Comparison of ENCODE assay signal across 10 cellular contexts in genomic region chr13:41356788-41357187, GRCh38. TPM values are rescaled to one million over a fixed set of nuclear protein-coding genes. Genes with fewer than 3 reads are reported as not detected.
A peak's percentile ranks its signal among the peaks of the same experiment; 100 is the strongest.
DNase-seq lines count a peak whose midpoint lies in the region; ATAC-seq and TF ChIP-seq lines count a peak whose summit lies in the region.
"Had no signal": no experiment of that assay in that cellular context is flagged by ENCODE, and none has a peak within 500 bp of the region (broad histone marks: within the 10 kb centered on the region; RNA-seq: fewer than 3 reads in every experiment).

No MANE protein-coding gene starts in this region.

- no peak overlapping the region for H4K5ac ChIP-seq in H9 (ENCODE audit: insufficient read length, low read depth, low read length)

- no peak overlapping the region for H4K8ac ChIP-seq in H9 (replicated peaks; ENCODE audit: insufficient read length, low read depth, low read length)

- H2BK5ac ChIP-seq in H9 (ENCODE audit: insufficient read length, low read length): no peak overlapping the region

- H3K4me2 ChIP-seq in H9 (ENCODE audit: insufficient read depth, insufficient read length, low read length): no peak overlapping the region

- no peaks in the 10 kb centered on the region for H3K9me3 Mint-ChIP-seq in activated CD4-positive, alpha-beta T cell treated with anti-CD3 and anti-CD28 coated beads for 36 hours (ENCODE audit: low read depth)
- H3K9me3 Mint-ChIP-seq in activated CD8-positive, alpha-beta T cell treated with anti-CD3 and anti-CD28 coated beads, Interleukin-2, amount 10 ng/mL, durations not matched to agents 7 days and 5 days (ENCODE audit: insufficient read depth): no peaks in the 10 kb centered on the region
- H3K9me3 Mint-ChIP-seq in stimulated activated effector memory CD8-positive, alpha-beta T cell treated with anti-CD3 and anti-CD28 coated beads, Interleukin-12 subunit alpha, Interleukin-12 subunit beta, amount 100 ng/mL, for 72 hours: no peaks in the 10 kb centered on the region
- no peaks in the 10 kb centered on the region for H3K9me3 Mint-ChIP-seq in H9

- WGBS in H9 (ENCODE audit: extremely low coverage, insufficient read length, low lambda C conversion rate): no CpG with 5 or more reads among the region's 6 CpGs

- no peak overlapping the region for H3K18ac ChIP-seq in H9 (ENCODE audit: insufficient read length, low read depth, low read length)

- H3K14ac ChIP-seq in H9 (ENCODE audit: insufficient read depth, low read length): no peak overlapping the region

- H3K79me1 ChIP-seq in H9 (ENCODE audit: insufficient read depth, low read depth, low read length, poor library complexity, severe bottlenecking): peaks cover 8% of the 10 kb centered on the region

- CTCF ChIA-PET in activated CD4-positive, alpha-beta T cell treated with anti-CD3 and anti-CD28 coated beads for 36 hours (lab: Charles Lee): interaction anchor here (0.6 to 1.5 kb wide), 6 partner anchors 13 to 296 kb away, joined by 3 to 5 read pairs (median 4); no protein-coding TSS in a partner anchor
- CTCF ChIA-PET in activated CD8-positive, alpha-beta T cell treated with anti-CD3 and anti-CD28 coated beads, Interleukin-2, amount 10 ng/mL, durations not matched to agents 7 days and 5 days (lab: Charles Lee): interaction anchor here (0.8 to 1.7 kb wide), 3 partner anchors 28 to 435 kb away, joined by 3 to 4 read pairs (median 4); no protein-coding TSS in a partner anchor

- H3K27me3 ChIP-seq in H9 (ENCODE audit: insufficient read depth, low read length): no peaks in the 10 kb centered on the region

- peak overlapping the region; percentile 97 for H3K27ac Mint-ChIP-seq in activated CD4-positive, alpha-beta T cell treated with anti-CD3 and anti-CD28 coated beads for 36 hours
- peak overlapping the region; percentile 91 for H3K27ac Mint-ChIP-seq in activated CD8-positive, alpha-beta T cell treated with anti-CD3 and anti-CD28 coated beads, Interleukin-2, amount 10 ng/mL, durations not matched to agents 7 days and 5 days
- peak overlapping the region; percentile 94 for H3K27ac Mint-ChIP-seq in stimulated activated effector memory CD8-positive, alpha-beta T cell treated with anti-CD3 and anti-CD28 coated beads, Interleukin-12 subunit alpha, Interleukin-12 subunit beta, amount 100 ng/mL, for 72 hours
- peak overlapping the region in 1 of 3 experiments; percentile 5; a peak in 3 of 7 replicates for H3K27ac Mint-ChIP-seq in H9

- ATAC-seq in activated CD4-positive, alpha-beta T cell treated with anti-CD3 and anti-CD28 coated beads for 36 hours: peak; percentile 78
- ATAC-seq in activated CD8-positive, alpha-beta T cell treated with anti-CD3 and anti-CD28 coated beads, Interleukin-2, amount 10 ng/mL, durations not matched to agents 7 days and 5 days: peak; percentile 66
- ATAC-seq in stimulated activated effector memory CD8-positive, alpha-beta T cell treated with anti-CD3 and anti-CD28 coated beads, Interleukin-12 subunit alpha, Interleukin-12 subunit beta, amount 100 ng/mL, for 72 hours: peak; percentile 83

- no peak overlapping the region for H3K23ac ChIP-seq in H9 (ENCODE audit: insufficient read length, low read depth, low read length)

- H2BK15ac ChIP-seq in H9 (ENCODE audit: low read depth, low read length): no peak overlapping the region

- H3K79me2 ChIP-seq in H9 (ENCODE audit: insufficient read depth, low read length): no peaks in the 10 kb centered on the region; the same call in 1 of the 2 replicates

- no peak overlapping the region for H2AFZ ChIP-seq in H9 (ENCODE audit: low read length)

- H3T11ph ChIP-seq in H9 (ENCODE audit: low read length): no peak overlapping the region

- no peaks in the 10 kb centered on the region for H3K4me1 ChIP-seq in H9 (ENCODE audit: insufficient read depth, low read length)

- no peaks in the 10 kb centered on the region for H3K23me2 ChIP-seq in H9 (ENCODE audit: insufficient read length, low read depth, low read length, poor library complexity, severe bottlenecking)

- TF ChIP-seq CTCF in H9 (conservative IDR thresholded peaks at IDR 0.05): no peak

- H2BK12ac ChIP-seq in H9 (ENCODE audit: insufficient read length, low read depth, low read length): no peak overlapping the region

- H2BK120ac ChIP-seq in H9 (ENCODE audit: low read depth, low read length, poor library complexity, severe bottlenecking): no peak overlapping the region

- intact Hi-C loops in activated CD4-positive, alpha-beta T cell treated with anti-CD3 and anti-CD28 coated beads for 36 hours (cut with DNase I, micrococcal nuclease): loop anchor here (2.0 to 10.0 kb wide), 4 partner anchors 101 to 758 kb away; partner anchors contain the start of genes DGKH (in 1 of the 2) and RGCC (in 1 of the 2)

- peaks cover 57% of the 10 kb centered on the region for H3K36me3 Mint-ChIP-seq in activated CD4-positive, alpha-beta T cell treated with anti-CD3 and anti-CD28 coated beads for 36 hours (ENCODE audit: low read depth)
- peaks cover 49% of the 10 kb centered on the region for H3K36me3 Mint-ChIP-seq in activated CD8-positive, alpha-beta T cell treated with anti-CD3 and anti-CD28 coated beads, Interleukin-2, amount 10 ng/mL, durations not matched to agents 7 days and 5 days (ENCODE audit: low read depth)
- peaks cover 45% of the 10 kb centered on the region for H3K36me3 Mint-ChIP-seq in stimulated activated effector memory CD8-positive, alpha-beta T cell treated with anti-CD3 and anti-CD28 coated beads, Interleukin-12 subunit alpha, Interleukin-12 subunit beta, amount 100 ng/mL, for 72 hours
- H3K36me3 Mint-ChIP-seq in H9 (ENCODE audit: insufficient read depth in 1 of 3, low read depth in 3 of 3): peaks cover 7 to 52% (median 51%) of the 10 kb centered on the region in 3 experiments; a peak in 6 of 7 replicates

- peaks cover 72% of the 10 kb centered on the region for H3K4me1 Mint-ChIP-seq in activated CD4-positive, alpha-beta T cell treated with anti-CD3 and anti-CD28 coated beads for 36 hours
- peaks cover 41% of the 10 kb centered on the region for H3K4me1 Mint-ChIP-seq in activated CD8-positive, alpha-beta T cell treated with anti-CD3 and anti-CD28 coated beads, Interleukin-2, amount 10 ng/mL, durations not matched to agents 7 days and 5 days (ENCODE audit: low read depth)
- peaks cover 33% of the 10 kb centered on the region for H3K4me1 Mint-ChIP-seq in stimulated activated effector memory CD8-positive, alpha-beta T cell treated with anti-CD3 and anti-CD28 coated beads, Interleukin-12 subunit alpha, Interleukin-12 subunit beta, amount 100 ng/mL, for 72 hours
- no peaks in the 10 kb centered on the region for H3K4me1 Mint-ChIP-seq in H9

- H4K20me1 ChIP-seq in H9 (ENCODE audit: control insufficient read depth, insufficient read depth, insufficient read length): no peaks in the 10 kb centered on the region

- H3K4ac ChIP-seq in H9 (ENCODE audit: low read depth, low read length): no peak overlapping the region

- H3K56ac ChIP-seq in H9 (ENCODE audit: insufficient read length, low read depth, low read length): no peak overlapping the region

- H2BK20ac ChIP-seq in H9 (ENCODE audit: low read depth, low read length, poor library complexity, severe bottlenecking): no peak overlapping the region

- H4K91ac ChIP-seq in H9 (ENCODE audit: insufficient read length, low read depth, low read length): no peak overlapping the region

- no peaks in the 10 kb centered on the region for H3K27me3 Mint-ChIP-seq in activated CD4-positive, alpha-beta T cell treated with anti-CD3 and anti-CD28 coated beads for 36 hours
- H3K27me3 Mint-ChIP-seq in activated CD8-positive, alpha-beta T cell treated with anti-CD3 and anti-CD28 coated beads, Interleukin-2, amount 10 ng/mL, durations not matched to agents 7 days and 5 days (ENCODE audit: low read depth): no peaks in the 10 kb centered on the region
- no peaks in the 10 kb centered on the region for H3K27me3 Mint-ChIP-seq in H9 (ENCODE audit: low read depth)

- H2AK5ac ChIP-seq in H9 (ENCODE audit: insufficient read length, low read length): no peak overlapping the region

- no peak overlapping the region for H3K9ac ChIP-seq in H9 (ENCODE audit: extremely low read depth, insufficient read length, low read length)

- peak overlapping the region; percentile 34 for H3K4me3 Mint-ChIP-seq in activated CD4-positive, alpha-beta T cell treated with anti-CD3 and anti-CD28 coated beads for 36 hours
- H3K4me3 Mint-ChIP-seq in activated CD8-positive, alpha-beta T cell treated with anti-CD3 and anti-CD28 coated beads, Interleukin-2, amount 10 ng/mL, durations not matched to agents 7 days and 5 days: peak overlapping the region; percentile 52
- H3K4me3 Mint-ChIP-seq in stimulated activated effector memory CD8-positive, alpha-beta T cell treated with anti-CD3 and anti-CD28 coated beads, Interleukin-12 subunit alpha, Interleukin-12 subunit beta, amount 100 ng/mL, for 72 hours: peak overlapping the region; percentile 49
- no peak overlapping the region for H3K4me3 Mint-ChIP-seq in H9

- H3K27ac ChIP-seq in epithelial cell of prostate: peak overlapping the region; percentile 72
- no peak overlapping the region for H3K27ac ChIP-seq in H9 (ENCODE audit: insufficient read length, low read depth, low read length)

- peak; percentile 44 for DNase-seq in activated CD4-positive, alpha-beta T cell treated with anti-CD3 and anti-CD28 coated beads for 36 hours
- DNase-seq in activated CD4-positive, alpha-beta T cell treated with anti-CD3 and anti-CD28 coated beads for 1 hour: no peak
- peak; percentile 31 for DNase-seq in activated CD8-positive, alpha-beta T cell treated with anti-CD3 and anti-CD28 coated beads, Interleukin-2, amount 10 ng/mL, durations not matched to agents 7 days and 5 days
- DNase-seq in epithelial cell of prostate (ENCODE audit: low read depth, low spot score) (no peak), NCI-H187 (lab: John Stamatoyannopoulos, UW) (no peak), H9 (no peak), inferior parietal cortex (ENCODE audit: extremely low spot score) (no peak)
- DNase-seq in stimulated activated effector memory CD8-positive, alpha-beta T cell treated with anti-CD3 and anti-CD28 coated beads, Interleukin-12 subunit alpha, Interleukin-12 subunit beta, amount 100 ng/mL, for 72 hours (ENCODE audit: low spot score in 2 of 2): no peak
- DNase-seq: foreskin fibroblast, NCI-H1048 had no signal

- POLR2A ChIA-PET in activated CD4-positive, alpha-beta T cell treated with anti-CD3 and anti-CD28 coated beads for 36 hours (lab: Charles Lee): no interaction called here
- POLR2A ChIA-PET in activated CD8-positive, alpha-beta T cell treated with anti-CD3 and anti-CD28 coated beads, Interleukin-2, amount 10 ng/mL, durations not matched to agents 7 days and 5 days (lab: Charles Lee): interaction anchor here (0.5 to 1.1 kb wide), 3 partner anchors 13 to 415 kb away, joined by 3 read pairs; no protein-coding TSS in a partner anchor

- H3K9me3 ChIP-seq in H9 (ENCODE audit: control insufficient read depth, low read depth, low read length): no peaks in the 10 kb centered on the region

RNA-seq across cellular contexts. Expression of gene NAA16, which starts 45.7 kb away (rescaled TPM):
- 10 to 100 TPM; 24.0 to 29.8 TPM for total RNA-seq in activated CD4-positive, alpha-beta T cell treated with anti-CD3 and anti-CD28 coated beads for 36 hours
- total RNA-seq in activated CD8-positive, alpha-beta T cell treated with anti-CD3 and anti-CD28 coated beads, Interleukin-2, amount 10 ng/mL, durations not matched to agents 7 days and 5 days: 10 to 100 TPM; 36.7 to 38.7 TPM
- 37.7 and 40.0 TPM in 2 replicates for total RNA-seq in H9 (2021)

Comparison
In these comparisons a context has a peak if more than half of its experiments do, and no peak if none do; other contexts are left out.
1. DNase-seq: peak in activated CD4-positive, alpha-beta T cell treated with anti-CD3 and anti-CD28 coated beads for 36 hours (single experiment) and activated CD8-positive, alpha-beta T cell treated with anti-CD3 and anti-CD28 coated beads, Interleukin-2, amount 10 ng/mL, durations not matched to agents 7 days and 5 days (single experiment); none in activated CD4-positive, alpha-beta T cell treated with anti-CD3 and anti-CD28 coated beads for 1 hour (single experiment), epithelial cell of prostate (single experiment), stimulated activated effector memory CD8-positive, alpha-beta T cell treated with anti-CD3 and anti-CD28 coated beads, Interleukin-12 subunit alpha, Interleukin-12 subunit beta, amount 100 ng/mL, for 72 hours (0 of 2), NCI-H187 (0 of 2), H9 (single experiment) and inferior parietal cortex (single experiment).
2. H3K4me3 Mint-ChIP-seq: peak in activated CD4-positive, alpha-beta T cell treated with anti-CD3 and anti-CD28 coated beads for 36 hours (single experiment), activated CD8-positive, alpha-beta T cell treated with anti-CD3 and anti-CD28 coated beads, Interleukin-2, amount 10 ng/mL, durations not matched to agents 7 days and 5 days (single experiment) and stimulated activated effector memory CD8-positive, alpha-beta T cell treated with anti-CD3 and anti-CD28 coated beads, Interleukin-12 subunit alpha, Interleukin-12 subunit beta, amount 100 ng/mL, for 72 hours (single experiment); none in H9 (0 of 2).
3. Peak in every context shown above with its lines, with median percentiles within 50 percentile points of each other: ATAC-seq.